8 cellular contexts compared by ENCODE assay signal in genomic region chr9:19229725-19230355, GRCh38. TPM values are rescaled to one million over a fixed set of nuclear protein-coding genes. Genes with fewer than 3 reads are reported as not detected.
A peak's percentile ranks its signal among the peaks of the same experiment; 100 is the strongest.
DNase-seq lines count a peak whose midpoint lies in the region; ATAC-seq, FAIRE-seq and TF ChIP-seq lines count a peak whose summit lies in the region.

No MANE protein-coding gene starts in this region.

- H3F3A ChIP-seq in GM23248 (ENCODE audit: insufficient read depth) = peaks cover 20% of the 10 kb centered on the region

- H3K36me3 ChIP-seq in GM06990 (ENCODE audit: control insufficient read depth, insufficient read depth, low read length) = peaks cover 1% of the 10 kb centered on the region; the same call in 1 of the 2 replicates
- no peaks in the 10 kb centered on the region for H3K36me3 ChIP-seq in GM23248 (ENCODE audit: low read depth)
- H3K36me3 ChIP-seq in body of pancreas (replicated peaks in 1 of 2; ENCODE audit: insufficient read depth in 1 of 2, low read depth in 2 of 2) = no peaks in the 10 kb centered on the region

- 0 out of 2 replicates have a peak overlapping the region, but pooled peaks have one; percentile 11 for H3K27ac ChIP-seq in GM23248
- H3K27ac ChIP-seq in body of pancreas = peak overlapping the region; percentile 95 to 99 (median 98)

- intact Hi-C loops in body of pancreas (cut with DNase I) = no loop called here

- H3K4me1 ChIP-seq in GM23248 (ENCODE audit: insufficient read depth) = peaks cover 16% of the 10 kb centered on the region; the same call in 1 of the 2 replicates
- peaks cover 27% of the 10 kb centered on the region for H3K4me1 ChIP-seq in body of pancreas

- H3K4me3 Mint-ChIP-seq in immature natural killer cell = peak overlapping the region in 2 of 5 donors; percentile 85 to 89

- peak overlapping the region in 5 of 6 donors; percentile 86 to 93 (median 88) for H3K27ac Mint-ChIP-seq in immature natural killer cell

- peaks cover 40% of the 10 kb centered on the region for H3K79me2 ChIP-seq in GM23248 (ENCODE audit: insufficient read depth)

- H3K4me1 Mint-ChIP-seq in immature natural killer cell = peaks cover 12 to 14% of the 10 kb centered on the region in 2 donors

- DNase-seq in GM06990 (ENCODE audit: extremely low read depth, insufficient read length) = no peak
- peak; percentile 75 for DNase-seq in GM23248
- peak; percentile 79 for DNase-seq in KBM-7
- DNase-seq in SHP77 (lab: John Stamatoyannopoulos, UW) = peak; percentile 49 to 57
- DNase-seq in body of pancreas = peak in 1 of 4 donors; percentile 59
- peak in 2 of 3 donors; percentile 65 to 66 for DNase-seq in immature natural killer cell
- peak in 2 of 3 experiments; percentile 39 to 51 for DNase-seq in stimulated activated CD4-positive, alpha-beta T cell treated with anti-CD3 and anti-CD28 coated beads, TNF-alpha, amount 100 ng/mL, for 24 hours (ENCODE audit: low read depth in 3 of 3)
- no peak for DNase-seq in RCC 7860 (ENCODE audit: low spot score)

- no peak for FAIRE-seq in RCC 7860 (lab: Jason Lieb, UNC)

- H3K9me3 Mint-ChIP-seq in immature natural killer cell = no peaks in the 10 kb centered on the region

- no peaks in the 10 kb centered on the region for H3K36me3 Mint-ChIP-seq in immature natural killer cell

- H3K27me3 ChIP-seq in GM06990 (replicated peaks; ENCODE audit: control insufficient read depth, insufficient read depth, low read length) (no peaks in the 10 kb centered on the region), GM23248 (replicated peaks; ENCODE audit: insufficient read depth) (no peaks in the 10 kb centered on the region), body of pancreas (no peaks in the 10 kb centered on the region)

- peak overlapping the region; percentile 95 for H3K9ac ChIP-seq in GM23248

- H2AFZ ChIP-seq in GM23248 = peak overlapping the region; percentile 82

- H3K9me2 ChIP-seq in GM23248 (ENCODE audit: insufficient read depth) = no peaks in the 10 kb centered on the region

- H3K4me2 ChIP-seq in GM23248 (ENCODE audit: unreplicated experiment) = peak overlapping the region; percentile 65

- 5 to 6% methylated on average over 27 to 38 of the region's 40 CpGs for WGBS in GM23248 (ENCODE audit: low coverage in 1 of 2, low lambda C conversion rate in 2 of 2, missing lambda C conversion rate in 2 of 2), 2 experiments
- WGBS in body of pancreas, 2 donors = 1 to 2% methylated on average over 7 to 38 of the region's 40 CpGs

- H3K27me3 Mint-ChIP-seq in immature natural killer cell (ENCODE audit: low read depth in 3 of 3) = peaks cover 0 to 2% (median 2%) of the 10 kb centered on the region in 3 donors

- H3K9me3 ChIP-seq in GM23248 (ENCODE audit: low read depth) (no peaks in the 10 kb centered on the region), body of pancreas (no peaks in the 10 kb centered on the region)

- H3K4me3 ChIP-seq in GM06990 (replicated peaks; ENCODE audit: low read depth, low read length) (peak overlapping the region; percentile 93), GM23248 (peak overlapping the region; percentile 94), body of pancreas (peak overlapping the region; percentile 89 to 97)

- ATAC-seq in body of pancreas = peak; percentile 63

- no peak for TF ChIP-seq CTCF in GM06990 (IDR thresholded peaks at IDR 0.05; ENCODE audit: insufficient read depth, low read length, poor library complexity, severe bottlenecking)
- TF ChIP-seq CTCF in body of pancreas (IDR thresholded peaks at IDR 0.05) = peak in 2 of 7 experiments; percentile 15

- in situ Hi-C loops in GM23248 (cut with MboI) (no loop called here), KBM-7 (cut with MboI; ENCODE audit: low pct_unique_long_range_greater_than_20kb, low sequenced_read_pairs) (no loop called here)

- H4K20me1 ChIP-seq in GM23248 (ENCODE audit: insufficient read depth) = no peaks in the 10 kb centered on the region; the same call in 1 of the 2 replicates

- TF ChIP-seq POLR2A in body of pancreas (IDR thresholded peaks at IDR 0.05) = no peak

RNA-seq across cellular contexts. Expression of gene DENND4C, which starts 0.7 kb away (rescaled TPM):
- total RNA-seq in GM23248 (2014; rRNA removed; shearing (Covaris generic)) = 28.9 and 39.8 TPM in 2 replicates
- 11.8 and 11.9 TPM in 2 replicates for polyA plus RNA-seq in GM23248 (2016; fragmentation: Nextera tagmentation; extraction: Ambion mirVana)
- 10 to 100 TPM; 52.7 to 58.0 TPM for total RNA-seq in body of pancreas
- 10 to 100 TPM; 40.6 to 49.1 (median 44.5) TPM for polyA plus RNA-seq in immature natural killer cell

Comparison
In these comparisons a context has a peak if more than half of its experiments do, and no peak if none do; other contexts are left out.
1. DNase-seq: peak in GM23248 (single experiment), KBM-7 (single experiment), SHP77 (2 of 2), immature natural killer cell (2 of 3) and stimulated activated CD4-positive, alpha-beta T cell treated with anti-CD3 and anti-CD28 coated beads, TNF-alpha, amount 100 ng/mL, for 24 hours (2 of 3); none in GM06990 (single experiment) and RCC 7860 (single experiment).
2. Peak in every context shown above with its lines, with median percentiles within 50 percentile points of each other: H3K4me3 ChIP-seq.